1 cellular context compared by ENCODE assay signal in genomic region chr19:42919757-42920079, GRCh38.
TF ChIP-seq lines count a peak whose summit lies in the region.

No MANE protein-coding gene starts in this region.

TF ChIP-seq in HCT116, 20 proteins besides CTCF, POLR2A, EP300 and RAD21 (continued from another document):
- TF ChIP-seq REST (IDR thresholded peaks at IDR 0.05; ENCODE audit: low read depth) (no peak), FOSL1 (IDR thresholded peaks at IDR 0.05; ENCODE audit: low read depth) (no peak)
